30 cellular contexts compared by ENCODE assay signal in the genomic region with DNA sequence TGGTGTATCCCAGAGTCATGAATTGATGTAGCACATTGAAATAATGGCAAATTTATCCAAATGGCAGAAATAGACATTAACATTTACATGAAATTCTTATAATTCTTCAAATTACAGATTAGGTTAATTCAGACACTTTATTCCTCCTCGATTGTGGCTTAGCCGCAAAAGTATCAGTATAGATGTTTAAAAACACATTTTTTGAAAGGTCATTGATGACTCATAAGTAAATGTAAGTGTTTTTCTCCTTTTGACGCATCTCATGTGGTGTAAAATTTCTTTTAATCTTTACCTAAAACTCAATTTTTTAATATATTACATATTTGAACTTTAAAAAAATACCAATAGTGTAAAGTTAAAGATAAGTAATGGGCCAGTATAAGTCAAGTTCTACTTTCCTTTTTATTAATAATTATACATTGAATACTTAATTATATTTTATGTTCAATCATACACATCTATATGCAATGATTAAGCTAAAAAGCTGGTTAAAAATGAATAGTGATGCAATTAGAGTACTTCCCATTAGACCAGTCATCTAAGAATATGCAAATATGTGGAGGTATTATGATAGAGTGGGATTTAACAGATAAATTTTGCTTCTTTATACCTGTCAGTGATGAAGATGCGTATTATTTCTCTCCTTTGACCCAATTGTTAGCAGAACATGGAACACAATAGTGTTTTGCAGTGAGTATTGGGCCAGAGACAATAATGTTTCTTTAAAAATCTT.
DNase-seq lines count a peak whose midpoint lies in the region; ATAC-seq, FAIRE-seq and TF ChIP-seq lines count a peak whose summit lies in the region.
"Had no signal": no experiment of that assay in that cellular context is flagged by ENCODE, and none has a peak within 500 bp of the region (broad histone marks: within the 10 kb centered on the region; RNA-seq: fewer than 3 reads in every experiment).

No MANE protein-coding gene starts in this region.

- 75% methylated on average over 4 of the region's 4 CpGs for WGBS in A549 (ENCODE audit: missing lambda C conversion rate)

- DNase-seq in A549 (ENCODE audit: low read depth in 1 of 2, low spot score in 1 of 2) (no peak), T-helper 9 cell (no peak), mucosa of descending colon (no peak)
- DNase-seq in activated T-helper 2 cell treated with anti-CD3 and anti-CD28 coated beads, Interferon-gamma antibody, Interleukin-2, Interleukin-4, amounts not matched to agents 10 μg/mL and 5 μg/mL and 100 μg/mL, durations not matched to agents 14 hours and 24 hours and 36 hours (ENCODE audit: low spot score): no peak
- DNase-seq: ACHN; activated CD4-positive, alpha-beta T cell treated with anti-CD3 and anti-CD28 coated beads, Interleukin-2, amount 10 ng/mL, durations not matched to agents 24 days and 14 days; activated T-cell treated with anti-CD3 and anti-CD28 coated beads, Interleukin-2, amount 50 U/mL, for 4 hours; caudate nucleus; CD8-positive, alpha-beta T cell; EL; foreskin keratinocyte; heart left ventricle; Kasumi-1; MV-4-11; NCI-H2107; Peyer's patch; right lobe of liver; SIG-M5; stimulated activated CD8-positive, alpha-beta memory T cell treated with anti-CD3 and anti-CD28 coated beads, Interleukin-4, amount 100 ng/mL, for 48 hours; T1000; transverse colon; WERI-Rb-1 had no signal

- H3K4me3 Mint-ChIP-seq in activated T-helper 2 cell treated with anti-CD3 and anti-CD28 coated beads, Interferon-gamma antibody, Interleukin-2, Interleukin-4, amounts not matched to agents 10 μg/mL and 5 μg/mL and 100 μg/mL, durations not matched to agents 14 hours and 24 hours and 36 hours (ENCODE audit: low read depth): no peak overlapping the region
- H3K4me3 Mint-ChIP-seq: activated CD4-positive, alpha-beta T cell treated with anti-CD3 and anti-CD28 coated beads, Interleukin-2, amount 10 ng/mL, durations not matched to agents 24 days and 14 days; activated T-cell treated with anti-CD3 and anti-CD28 coated beads, Interleukin-2, amount 50 U/mL, for 4 hours; B cell had no signal

- no peak for TF ChIP-seq EP300 in A549 (IDR thresholded peaks at IDR 0.05)

- TF ChIP-seq CTCF in A549 (IDR thresholded peaks at IDR 0.05): no peak
- no peak for TF ChIP-seq CTCF in mucosa of descending colon (IDR thresholded peaks at IDR 0.05)

- no peak for TF ChIP-seq RAD21 in A549 (conservative IDR thresholded peaks at IDR 0.05 in 1 of 2, IDR thresholded peaks at IDR 0.05 in 1 of 2)

- no peaks in the 10 kb centered on the region for H3K4me1 Mint-ChIP-seq in activated T-helper 2 cell treated with anti-CD3 and anti-CD28 coated beads, Interferon-gamma antibody, Interleukin-2, Interleukin-4, amounts not matched to agents 10 μg/mL and 5 μg/mL and 100 μg/mL, durations not matched to agents 14 hours and 24 hours and 36 hours (ENCODE audit: low read depth)
- H3K4me1 Mint-ChIP-seq: activated CD4-positive, alpha-beta T cell treated with anti-CD3 and anti-CD28 coated beads, Interleukin-2, amount 10 ng/mL, durations not matched to agents 24 days and 14 days; B cell had no signal

- H3K4me3 ChIP-seq in A549 (no peak overlapping the region), mucosa of descending colon (no peak overlapping the region)
- H3K4me3 ChIP-seq: esophagus muscularis mucosa, heart left ventricle, Peyer's patch, right lobe of liver, transverse colon had no signal

- CTCF ChIA-PET in A549 (lab: Yijun Ruan, JAX): no interaction called here

- H3K27me3 Mint-ChIP-seq in activated T-helper 2 cell treated with anti-CD3 and anti-CD28 coated beads, Interferon-gamma antibody, Interleukin-2, Interleukin-4, amounts not matched to agents 10 μg/mL and 5 μg/mL and 100 μg/mL, durations not matched to agents 14 hours and 24 hours and 36 hours (ENCODE audit: low read depth): no peaks in the 10 kb centered on the region
- H3K27me3 Mint-ChIP-seq: activated CD4-positive, alpha-beta T cell treated with anti-CD3 and anti-CD28 coated beads, Interleukin-2, amount 10 ng/mL, durations not matched to agents 24 days and 14 days; B cell had no signal

- TF ChIP-seq POLR2A in A549 (IDR thresholded peaks at IDR 0.05; ENCODE audit: low read length) (no peak), GM18505 (IDR thresholded peaks at IDR 0.05; ENCODE audit: borderline replicate concordance, extremely low read depth, insufficient read depth, insufficient read length) (no peak)

- no peaks in the 10 kb centered on the region for H3K4me1 ChIP-seq in A549
- no peaks in the 10 kb centered on the region for H3K4me1 ChIP-seq in mucosa of descending colon (ENCODE audit: low read depth)
- H3K4me1 ChIP-seq: foreskin keratinocyte, heart left ventricle, Peyer's patch, right lobe of liver, transverse colon had no signal

- FAIRE-seq in A549 (lab: Jason Lieb, UNC) (no peak), colon (lab: Jason Lieb, UNC) (peak; percentile 47)
- FAIRE-seq: GM12892, H54 had no signal

- ATAC-seq in A549: no peak
- ATAC-seq in GM18520 (IDR thresholded peaks at IDR 0.05; ENCODE audit: unreplicated experiment): peak; percentile 67
- peak; percentile 63 for ATAC-seq in HG03159 (IDR thresholded peaks at IDR 0.05; ENCODE audit: unreplicated experiment)
- no peak for ATAC-seq in mucosa of descending colon
- no peak for ATAC-seq in GM18505 (IDR thresholded peaks at IDR 0.05; ENCODE audit: unreplicated experiment)
- ATAC-seq: CD8-positive, alpha-beta T cell; foreskin keratinocyte; heart left ventricle had no signal

- no peak overlapping the region for H3K27ac Mint-ChIP-seq in activated T-helper 2 cell treated with anti-CD3 and anti-CD28 coated beads, Interferon-gamma antibody, Interleukin-2, Interleukin-4, amounts not matched to agents 10 μg/mL and 5 μg/mL and 100 μg/mL, durations not matched to agents 14 hours and 24 hours and 36 hours
- H3K27ac Mint-ChIP-seq: activated CD4-positive, alpha-beta T cell treated with anti-CD3 and anti-CD28 coated beads, Interleukin-2, amount 10 ng/mL, durations not matched to agents 24 days and 14 days; B cell; CD8-positive, alpha-beta T cell had no signal

- no peaks in the 10 kb centered on the region for H3K36me3 ChIP-seq in mucosa of descending colon (ENCODE audit: low read depth)
- H3K36me3 ChIP-seq: esophagus muscularis mucosa, heart left ventricle, Peyer's patch, right lobe of liver, transverse colon, WERI-Rb-1 had no signal

- no peak overlapping the region for H3K27ac ChIP-seq in A549
- H3K27ac ChIP-seq: esophagus muscularis mucosa, foreskin keratinocyte, heart left ventricle, Peyer's patch, right lobe of liver, transverse colon, WERI-Rb-1 had no signal

- POLR2A ChIA-PET in A549 (lab: Yijun Ruan, JAX): no interaction called here

- H3K4me2 ChIP-seq in A549: no peak overlapping the region

- intact Hi-C loops in mucosa of descending colon (cut with DNase I, micrococcal nuclease): no loop called here
- intact Hi-C loops in activated T-helper 2 cell treated with anti-CD3 and anti-CD28 coated beads, Interferon-gamma antibody, Interleukin-2, Interleukin-4, amounts not matched to agents 10 μg/mL and 5 μg/mL and 100 μg/mL, durations not matched to agents 14 hours and 24 hours and 36 hours (cut with micrococcal nuclease): no loop called here

- H3K9me3 ChIP-seq in A549 (no peaks in the 10 kb centered on the region), mucosa of descending colon (no peaks in the 10 kb centered on the region)
- H3K9me3 ChIP-seq: esophagus muscularis mucosa, Peyer's patch, right lobe of liver, transverse colon had no signal

- no peaks in the 10 kb centered on the region for H3K9me3 Mint-ChIP-seq in activated T-helper 2 cell treated with anti-CD3 and anti-CD28 coated beads, Interferon-gamma antibody, Interleukin-2, Interleukin-4, amounts not matched to agents 10 μg/mL and 5 μg/mL and 100 μg/mL, durations not matched to agents 14 hours and 24 hours and 36 hours

- no peaks in the 10 kb centered on the region for H3K36me3 Mint-ChIP-seq in activated T-helper 2 cell treated with anti-CD3 and anti-CD28 coated beads, Interferon-gamma antibody, Interleukin-2, Interleukin-4, amounts not matched to agents 10 μg/mL and 5 μg/mL and 100 μg/mL, durations not matched to agents 14 hours and 24 hours and 36 hours (ENCODE audit: low read depth)
- H3K36me3 Mint-ChIP-seq: CD8-positive, alpha-beta T cell had no signal

TF ChIP-seq in A549, 52 proteins besides CTCF, POLR2A, EP300 and RAD21:
- no peak for TF ChIP-seq FOSL2 (IDR thresholded peaks at IDR 0.05)
- peak; percentile 60 for TF ChIP-seq FOSL2 (CRISPR knock-in tag; IDR thresholded peaks at IDR 0.05)
- TF ChIP-seq HEYL (CRISPR knock-in tag; IDR thresholded peaks at IDR 0.05): no peak

Comparison
In these comparisons a context has a peak if more than half of its experiments do, and no peak if none do; other contexts are left out.
1. ATAC-seq: peak in GM18520 (single experiment) and HG03159 (single experiment); none in A549 (0 of 2), mucosa of descending colon (single experiment) and GM18505 (single experiment).